ENCODE assay signal across 28 cellular contexts in genomic region chr11:126781942-126782341, GRCh38.
"Had no signal": no experiment of that assay in that cellular context is flagged by ENCODE, and none has a peak within 500 bp of the region (broad histone marks: within the 10 kb centered on the region; RNA-seq: fewer than 3 reads in every experiment).

No MANE protein-coding gene starts in this region.

- H3K9me3 ChIP-seq: gastrocnemius medialis, heart right ventricle, prostate gland, right atrium auricular region, stomach, thyroid gland, vagina had no signal

- H3K27me3 ChIP-seq: gastrocnemius medialis, right atrium auricular region, thyroid gland, vagina had no signal

- H3K27ac Mint-ChIP-seq: natural killer cell; stimulated activated effector memory CD8-positive, alpha-beta T cell treated with anti-CD3 and anti-CD28 coated beads, Interleukin-12 subunit alpha, Interleukin-12 subunit beta, amount 100 ng/mL, for 72 hours had no signal

- H3K4me3 ChIP-seq: gastrocnemius medialis, heart right ventricle, prostate gland, right atrium auricular region, smooth muscle cell, stomach, thyroid gland, vagina had no signal

- H3K36me3 ChIP-seq: gastrocnemius medialis, heart right ventricle, prostate gland, right atrium auricular region, stomach, thyroid gland, vagina had no signal

- H3K4me3 Mint-ChIP-seq: natural killer cell; neural crest cell; stimulated activated effector memory CD8-positive, alpha-beta T cell treated with anti-CD3 and anti-CD28 coated beads, Interleukin-12 subunit alpha, Interleukin-12 subunit beta, amount 100 ng/mL, for 72 hours had no signal

- H3K36me3 Mint-ChIP-seq: natural killer cell; stimulated activated effector memory CD8-positive, alpha-beta T cell treated with anti-CD3 and anti-CD28 coated beads, Interleukin-12 subunit alpha, Interleukin-12 subunit beta, amount 100 ng/mL, for 72 hours had no signal

- ATAC-seq: esophagus mucosa; gastrocnemius medialis; heart right ventricle; left lobe of liver; natural killer cell; sciatic nerve; stimulated activated effector memory CD8-positive, alpha-beta T cell treated with anti-CD3 and anti-CD28 coated beads, Interleukin-12 subunit alpha, Interleukin-12 subunit beta, amount 100 ng/mL, for 72 hours had no signal

- H3K9me3 Mint-ChIP-seq: natural killer cell; neural crest cell; stimulated activated effector memory CD8-positive, alpha-beta T cell treated with anti-CD3 and anti-CD28 coated beads, Interleukin-12 subunit alpha, Interleukin-12 subunit beta, amount 100 ng/mL, for 72 hours had no signal

- H3K4me1 ChIP-seq: gastrocnemius medialis, heart right ventricle, prostate gland, right atrium auricular region, stomach, thyroid gland, vagina had no signal

- H3K4me1 Mint-ChIP-seq: natural killer cell; stimulated activated effector memory CD8-positive, alpha-beta T cell treated with anti-CD3 and anti-CD28 coated beads, Interleukin-12 subunit alpha, Interleukin-12 subunit beta, amount 100 ng/mL, for 72 hours had no signal

- H3K27ac ChIP-seq: epithelial cell of prostate, gastrocnemius medialis, heart right ventricle, prostate gland, right atrium auricular region, stomach, thyroid gland, vagina had no signal

- DNase-seq: cerebellar nuclear complex; cortex of kidney; effector CD4-positive, alpha-beta T cell; foreskin fibroblast; gastrocnemius medialis; heart right ventricle; hippocampal formation; kidney; mesenchymal stem cell; midbrain; natural killer cell; stimulated activated CD4-positive, alpha-beta T cell treated with anti-CD3 and anti-CD28 coated beads, Interleukin-12 subunit alpha, Interleukin-12 subunit beta, amount 100 ng/mL, for 4 hours; stimulated activated CD4-positive, alpha-beta T cell treated with anti-CD3 and anti-CD28 coated beads, Interleukin-1b, Interleukin-23, amount 100 ng/mL, for 48 hours; stimulated activated CD4-positive, alpha-beta T cell treated with anti-CD3 and anti-CD28 coated beads, Interleukin-4, amount 100 ng/mL, for 24 hours; stimulated activated naive CD4-positive, alpha-beta T cell treated with Interleukin-2 at 50 U/mL for 16 hours; stomach; thyroid gland; trophoblast cell had no signal
